6 cellular contexts compared by ENCODE assay signal in the genomic region with DNA sequence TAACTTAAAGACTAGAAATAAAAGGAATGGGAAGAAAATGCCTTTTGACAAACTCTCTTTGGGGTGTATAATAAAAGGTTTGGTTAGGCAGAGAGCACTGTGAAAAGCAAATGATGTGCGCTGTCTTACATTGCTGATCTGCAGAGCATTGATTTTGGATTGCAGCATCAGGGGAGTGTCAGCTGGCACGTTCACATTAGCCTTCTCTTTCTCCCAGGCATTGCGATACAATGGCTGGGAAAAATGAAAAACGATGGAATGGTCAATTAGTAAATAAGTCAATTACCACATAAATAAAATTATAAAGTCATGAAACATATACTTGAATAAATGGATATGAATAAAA.
DNase-seq lines count a peak whose midpoint lies in the region; ATAC-seq and TF ChIP-seq lines count a peak whose summit lies in the region.
"Not testable (repeated sequence)": the region's sequence is repeated elsewhere in the genome, so short reads cannot be mapped to it uniquely, and the experiment has no call there.

No MANE protein-coding gene starts in this region.

- not testable (repeated sequence) for TF ChIP-seq POLR2A in right lobe of liver (IDR thresholded peaks at IDR 0.05)

- not testable (repeated sequence) for H3K4me3 ChIP-seq in right lobe of liver; psoas muscle; skeletal muscle tissue (ENCODE audit: low read length in 3 of 3)

- not testable (repeated sequence) for H3K27ac Mint-ChIP-seq in CD4-positive, alpha-beta T cell
- peak overlapping the region; percentile 15 for H3K27ac Mint-ChIP-seq in glutamatergic neuron (ENCODE audit: unreplicated experiment)

- intact Hi-C loops in CD4-positive, alpha-beta T cell (cut with DNase I, micrococcal nuclease); right lobe of liver (cut with DNase I); psoas muscle (cut with DNase I): not testable (repeated sequence)

- not testable (repeated sequence) for H3K36me3 ChIP-seq in right lobe of liver; psoas muscle (ENCODE audit: insufficient read depth in 1 of 2, low read depth in 1 of 2); skeletal muscle tissue (ENCODE audit: control insufficient read depth in 3 of 3, insufficient read depth in 3 of 3, low read length in 3 of 3)

- H3K9me3 ChIP-seq in CD4-positive, alpha-beta T cell (ENCODE audit: control insufficient read depth, low read length); right lobe of liver; psoas muscle; skeletal muscle tissue (ENCODE audit: control insufficient read depth in 3 of 3, low read length in 3 of 3): not testable (repeated sequence)

- peak; percentile 1 for TF ChIP-seq CTCF in CD4-positive, alpha-beta T cell (IDR thresholded peaks at IDR 0.05)
- TF ChIP-seq CTCF in glutamatergic neuron (IDR thresholded peaks at IDR 0.05; ENCODE audit: partially characterized antibody, unreplicated experiment); right lobe of liver (IDR thresholded peaks at IDR 0.05); psoas muscle (IDR thresholded peaks at IDR 0.05): not testable (repeated sequence)

- H3K4me3 Mint-ChIP-seq in CD4-positive, alpha-beta T cell; glutamatergic neuron (ENCODE audit: unreplicated experiment): not testable (repeated sequence)

- CTCF ChIA-PET in CD4-positive, alpha-beta T cell (lab: Charles Lee): not testable (repeated sequence)

- not testable (repeated sequence) for ATAC-seq in CD4-positive, alpha-beta T cell (ENCODE audit: poor library complexity)
- ATAC-seq in left lobe of liver: peak; percentile 95
- ATAC-seq in right lobe of liver: peak; percentile 88 to 93 (median 92)
- peak; percentile 18 to 28 (median 25) for ATAC-seq in psoas muscle

- not testable (repeated sequence) for H3K4me1 ChIP-seq in right lobe of liver; psoas muscle; skeletal muscle tissue (ENCODE audit: control insufficient read depth in 3 of 3, insufficient read depth in 3 of 3, low read length in 3 of 3)

- H3K9me3 Mint-ChIP-seq in CD4-positive, alpha-beta T cell; glutamatergic neuron (ENCODE audit: unreplicated experiment): not testable (repeated sequence)

- not testable (repeated sequence) for H3K4me1 Mint-ChIP-seq in CD4-positive, alpha-beta T cell (ENCODE audit: low read depth); glutamatergic neuron (ENCODE audit: low read depth, unreplicated experiment)

- H3K27me3 Mint-ChIP-seq in CD4-positive, alpha-beta T cell; glutamatergic neuron (ENCODE audit: unreplicated experiment): not testable (repeated sequence)

- H3K27me3 ChIP-seq in CD4-positive, alpha-beta T cell (ENCODE audit: control insufficient read depth, insufficient read depth, low read length); right lobe of liver; psoas muscle (ENCODE audit: insufficient read depth in 3 of 3, low read length in 2 of 3); skeletal muscle tissue (ENCODE audit: control insufficient read depth in 3 of 3, insufficient read depth in 3 of 3, low read length in 3 of 3): not testable (repeated sequence)

- not testable (repeated sequence) for H3K27ac ChIP-seq in CD4-positive, alpha-beta T cell (ENCODE audit: low read depth, low read length); right lobe of liver
- H3K27ac ChIP-seq in psoas muscle (peak overlapping the region; percentile 71), skeletal muscle tissue (ENCODE audit: low read depth, low read length) (peak overlapping the region; percentile 30)

- POLR2A ChIA-PET in CD4-positive, alpha-beta T cell (lab: Charles Lee): not testable (repeated sequence)

- not testable (repeated sequence) for H3K9ac ChIP-seq in skeletal muscle tissue (ENCODE audit: low read depth in 1 of 3, low read length in 3 of 3)

- H3K36me3 Mint-ChIP-seq in CD4-positive, alpha-beta T cell (ENCODE audit: low read depth); glutamatergic neuron (ENCODE audit: unreplicated experiment): not testable (repeated sequence)

- 26% methylated on average over 4 of the region's 4 CpGs for WGBS in right lobe of liver (ENCODE audit: insufficient coverage, low coverage, low lambda C conversion rate, missing lambda C conversion rate)
- 71 to 85% (median 74%) methylated on average over 4 of the region's 4 CpGs for WGBS in psoas muscle, 3 donors

- not testable (repeated sequence) for DNase-seq in CD4-positive, alpha-beta T cell; psoas muscle
- DNase-seq in glutamatergic neuron (peak; percentile 26), left lobe of liver (ENCODE audit: low spot score) (peak; percentile 63), right lobe of liver (peak in 2 of 3 donors; percentile 32 to 64)
